ENCODE assay signal across 1 cellular context in genomic region chr9:133892193-133892920, GRCh38.
TF ChIP-seq lines count a peak whose summit lies in the region.

No MANE protein-coding gene starts in this region.

TF ChIP-seq in HepG2, 621 proteins besides CTCF, POLR2A, EP300 and RAD21 (continued from another document and continues in another):
- TF ChIP-seq SKIL (CRISPR knock-in tag; IDR thresholded peaks at IDR 0.05; ENCODE audit: borderline replicate concordance) (peak; percentile 99), ZNF512 (CRISPR knock-in tag; IDR thresholded peaks at IDR 0.05) (0 out of 2 replicates have a peak, but pooled peaks have one; percentile 33), ZKSCAN8 (CRISPR knock-in tag; IDR thresholded peaks at IDR 0.05; ENCODE audit: borderline replicate concordance) (peak; percentile 96), ZNF879 (CRISPR knock-in tag; IDR thresholded peaks at IDR 0.05) (no peak), NKX3-1 (CRISPR knock-in tag; IDR thresholded peaks at IDR 0.05) (peak; percentile 91; the same call in 1 of the 2 replicates), ATF7 (IDR thresholded peaks at IDR 0.05) (no peak), ATF7 (CRISPR knock-in tag; IDR thresholded peaks at IDR 0.05) (peak; percentile 93), ZNF574 (CRISPR knock-in tag; IDR thresholded peaks at IDR 0.05) (peak; percentile 86), PTBP1 (IDR thresholded peaks at IDR 0.05; ENCODE audit: low read depth, low read length, poor library complexity, severe bottlenecking) (no peak), PHF20 (CRISPR knock-in tag; IDR thresholded peaks at IDR 0.05) (peak; percentile 44; the same call in 1 of the 2 replicates), HOXD1 (CRISPR knock-in tag; IDR thresholded peaks at IDR 0.05) (peak; percentile 96), ZNF251 (CRISPR knock-in tag; IDR thresholded peaks at IDR 0.05) (no peak), SRSF4 (IDR thresholded peaks at IDR 0.05; ENCODE audit: low read depth, low read length, poor library complexity, severe bottlenecking) (no peak), GPN1 (CRISPR knock-in tag; IDR thresholded peaks at IDR 0.05; ENCODE audit: borderline replicate concordance) (no peak), POLR2AphosphoS5 (IDR thresholded peaks at IDR 0.05; ENCODE audit: low read depth, low read length) (peak; percentile 61), ZNF138 (CRISPR knock-in tag; IDR thresholded peaks at IDR 0.05; ENCODE audit: low read depth) (0 out of 2 replicates have a peak, but pooled peaks have one; percentile 73), CSRNP1 (CRISPR knock-in tag; IDR thresholded peaks at IDR 0.05) (peak; percentile 95), GPBP1L1 (CRISPR knock-in tag; IDR thresholded peaks at IDR 0.05) (no peak), ZBTB40 (IDR thresholded peaks at IDR 0.05) (no peak), ZBTB40 (CRISPR knock-in tag; IDR thresholded peaks at IDR 0.05) (peak; percentile 93), CREM (IDR thresholded peaks at IDR 0.05) (peak; percentile 95), CREM (CRISPR knock-in tag; IDR thresholded peaks at IDR 0.05) (no peak), ZNF331 (CRISPR knock-in tag; IDR thresholded peaks at IDR 0.05) (peak; percentile 84), CREBL2 (CRISPR knock-in tag; IDR thresholded peaks at IDR 0.05; ENCODE audit: borderline replicate concordance) (no peak), ZNF329 (CRISPR knock-in tag; IDR thresholded peaks at IDR 0.05; ENCODE audit: low read depth) (peak; percentile 85), IRX3 (CRISPR knock-in tag; IDR thresholded peaks at IDR 0.05; ENCODE audit: borderline replicate concordance, low read depth) (peak; percentile 82; the same call in 1 of the 2 replicates), ZNF530 (CRISPR knock-in tag; IDR thresholded peaks at IDR 0.05; ENCODE audit: low read depth) (no peak), ARID2 (CRISPR knock-in tag; IDR thresholded peaks at IDR 0.05; ENCODE audit: borderline replicate concordance) (peak; percentile 89), ZNF841 (CRISPR knock-in tag; IDR thresholded peaks at IDR 0.05; ENCODE audit: borderline replicate concordance) (no peak), ZNF724P (CRISPR knock-in tag; IDR thresholded peaks at IDR 0.05; ENCODE audit: borderline replicate concordance) (peak; percentile 33; the same call in 1 of the 2 replicates), RFX3 (CRISPR knock-in tag; IDR thresholded peaks at IDR 0.05) (peak; percentile 33; the same call in 1 of the 2 replicates), DPF2 (CRISPR knock-in tag; IDR thresholded peaks at IDR 0.05; ENCODE audit: borderline replicate concordance, low read depth) (peak; percentile 98), IRF2 (CRISPR knock-in tag; IDR thresholded peaks at IDR 0.05) (peak; percentile 85), ZNF615 (CRISPR knock-in tag; IDR thresholded peaks at IDR 0.05; ENCODE audit: borderline replicate concordance) (no peak; the same call in 1 of the 2 replicates), CHCHD3 (CRISPR knock-in tag; IDR thresholded peaks at IDR 0.05) (no peak), CBFB (CRISPR knock-in tag; IDR thresholded peaks at IDR 0.05) (peak; percentile 76), ZNF264 (CRISPR knock-in tag; IDR thresholded peaks at IDR 0.05) (peak; percentile 91), ZNF761 (CRISPR knock-in tag; conservative IDR thresholded peaks at IDR 0.05) (peak; percentile 95), TRIM24 (CRISPR knock-in tag; IDR thresholded peaks at IDR 0.05) (0 out of 2 replicates have a peak, but pooled peaks have one; percentile 51), RBM39 (IDR thresholded peaks at IDR 0.05; ENCODE audit: low read depth, low read length, poor library complexity, severe bottlenecking) (peak; percentile 86), RFXANK (CRISPR knock-in tag; IDR thresholded peaks at IDR 0.05) (peak; percentile 86; the same call in 1 of the 2 replicates), NR1H2 (CRISPR knock-in tag; IDR thresholded peaks at IDR 0.05; ENCODE audit: borderline replicate concordance, low read depth) (peak; percentile 65; the same call in 1 of the 2 replicates), NONO (IDR thresholded peaks at IDR 0.05) (no peak), NONO (CRISPR knock-in tag; conservative IDR thresholded peaks at IDR 0.05) (peak; percentile 99), JARID2 (CRISPR knock-in tag; IDR thresholded peaks at IDR 0.05; ENCODE audit: insufficient replicate concordance) (no peak), NRL (CRISPR knock-in tag; IDR thresholded peaks at IDR 0.05; ENCODE audit: borderline replicate concordance) (peak; percentile 89; the same call in 1 of the 2 replicates), ZNF260 (CRISPR knock-in tag; IDR thresholded peaks at IDR 0.05; ENCODE audit: borderline replicate concordance, low read depth) (no peak), SMC3 (IDR thresholded peaks at IDR 0.05; ENCODE audit: low read length) (peak; percentile 33; the same call in 1 of the 2 replicates), CHD4 (IDR thresholded peaks at IDR 0.05; ENCODE audit: borderline replicate concordance, low read length) (no peak), ZNF10 (CRISPR knock-in tag; IDR thresholded peaks at IDR 0.05; ENCODE audit: borderline replicate concordance, low read depth) (no peak), RXRA (CRISPR knock-in tag; IDR thresholded peaks at IDR 0.05) (peak; percentile 100), FOXO1 (CRISPR knock-in tag; IDR thresholded peaks at IDR 0.05) (peak; percentile 97)
